Comparison of ENCODE assay signal across 1 cellular context in the genomic region with DNA sequence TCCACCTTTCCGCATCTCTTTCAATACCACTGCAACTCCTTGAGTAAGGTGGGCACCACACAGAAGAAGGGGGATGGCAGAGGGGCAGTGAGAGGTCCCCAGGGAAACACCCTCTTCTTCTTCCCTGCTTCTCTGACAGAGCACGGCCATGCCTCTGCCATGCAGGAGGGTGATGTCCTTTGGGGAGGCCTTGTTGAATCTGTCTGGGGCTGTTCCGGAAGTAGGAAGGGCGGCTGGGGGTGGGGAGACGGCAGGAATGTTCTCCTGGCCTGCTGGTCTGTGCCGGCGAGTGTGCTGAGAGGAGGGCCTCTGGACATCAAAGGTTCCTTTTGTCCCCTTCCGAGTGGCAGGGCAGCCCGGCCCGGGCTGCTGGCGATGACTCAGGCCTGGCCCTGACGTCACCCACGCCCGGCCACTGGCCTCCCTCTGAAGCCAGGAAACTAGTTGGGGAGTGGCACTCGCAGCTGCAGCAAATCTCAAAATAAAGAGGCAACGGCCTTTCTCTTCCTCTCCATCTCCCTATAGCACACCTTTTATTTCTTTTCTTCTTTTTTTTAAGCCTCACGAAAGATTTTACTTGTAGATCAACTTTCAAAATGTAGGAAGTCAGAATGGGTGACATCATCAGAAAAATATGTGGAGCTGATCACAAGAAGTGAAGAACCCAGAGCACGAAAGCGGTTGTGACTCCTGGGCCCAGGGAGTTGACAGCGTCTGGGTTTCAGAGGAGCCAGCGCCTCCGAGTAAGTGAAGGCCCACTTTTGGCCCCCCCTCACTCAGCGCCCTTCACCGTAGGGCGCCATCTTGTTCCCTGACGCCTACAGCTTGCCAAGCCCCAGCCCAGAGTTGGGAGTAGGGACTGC.
TF ChIP-seq lines count a peak whose summit lies in the region.

A gene with protein sequence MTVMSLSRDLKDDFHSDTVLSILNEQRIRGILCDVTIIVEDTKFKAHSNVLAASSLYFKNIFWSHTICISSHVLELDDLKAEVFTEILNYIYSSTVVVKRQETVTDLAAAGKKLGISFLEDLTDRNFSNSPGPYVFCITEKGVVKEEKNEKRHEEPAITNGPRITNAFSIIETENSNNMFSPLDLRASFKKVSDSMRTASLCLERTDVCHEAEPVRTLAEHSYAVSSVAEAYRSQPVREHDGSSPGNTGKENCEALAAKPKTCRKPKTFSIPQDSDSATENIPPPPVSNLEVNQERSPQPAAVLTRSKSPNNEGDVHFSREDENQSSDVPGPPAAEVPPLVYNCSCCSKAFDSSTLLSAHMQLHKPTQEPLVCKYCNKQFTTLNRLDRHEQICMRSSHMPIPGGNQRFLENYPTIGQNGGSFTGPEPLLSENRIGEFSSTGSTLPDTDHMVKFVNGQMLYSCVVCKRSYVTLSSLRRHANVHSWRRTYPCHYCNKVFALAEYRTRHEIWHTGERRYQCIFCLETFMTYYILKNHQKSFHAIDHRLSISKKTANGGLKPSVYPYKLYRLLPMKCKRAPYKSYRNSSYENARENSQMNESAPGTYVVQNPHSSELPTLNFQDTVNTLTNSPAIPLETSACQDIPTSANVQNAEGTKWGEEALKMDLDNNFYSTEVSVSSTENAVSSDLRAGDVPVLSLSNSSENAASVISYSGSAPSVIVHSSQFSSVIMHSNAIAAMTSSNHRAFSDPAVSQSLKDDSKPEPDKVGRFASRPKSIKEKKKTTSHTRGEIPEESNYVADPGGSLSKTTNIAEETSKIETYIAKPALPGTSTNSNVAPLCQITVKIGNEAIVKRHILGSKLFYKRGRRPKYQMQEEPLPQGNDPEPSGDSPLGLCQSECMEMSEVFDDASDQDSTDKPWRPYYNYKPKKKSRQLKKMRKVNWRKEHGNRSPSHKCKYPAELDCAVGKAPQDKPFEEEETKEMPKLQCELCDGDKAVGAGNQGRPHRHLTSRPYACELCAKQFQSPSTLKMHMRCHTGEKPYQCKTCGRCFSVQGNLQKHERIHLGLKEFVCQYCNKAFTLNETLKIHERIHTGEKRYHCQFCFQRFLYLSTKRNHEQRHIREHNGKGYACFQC (N-terminal part only) (plus strand): TSS at position 443 of the 863 bp plus-strand sequence. CDS start 73,885 bp downstream, outside the sequence.

TF ChIP-seq in K562, 482 proteins besides CTCF, POLR2A, EP300 and RAD21 (continued from another document and continues in another):
- TF ChIP-seq, protein P1, sequence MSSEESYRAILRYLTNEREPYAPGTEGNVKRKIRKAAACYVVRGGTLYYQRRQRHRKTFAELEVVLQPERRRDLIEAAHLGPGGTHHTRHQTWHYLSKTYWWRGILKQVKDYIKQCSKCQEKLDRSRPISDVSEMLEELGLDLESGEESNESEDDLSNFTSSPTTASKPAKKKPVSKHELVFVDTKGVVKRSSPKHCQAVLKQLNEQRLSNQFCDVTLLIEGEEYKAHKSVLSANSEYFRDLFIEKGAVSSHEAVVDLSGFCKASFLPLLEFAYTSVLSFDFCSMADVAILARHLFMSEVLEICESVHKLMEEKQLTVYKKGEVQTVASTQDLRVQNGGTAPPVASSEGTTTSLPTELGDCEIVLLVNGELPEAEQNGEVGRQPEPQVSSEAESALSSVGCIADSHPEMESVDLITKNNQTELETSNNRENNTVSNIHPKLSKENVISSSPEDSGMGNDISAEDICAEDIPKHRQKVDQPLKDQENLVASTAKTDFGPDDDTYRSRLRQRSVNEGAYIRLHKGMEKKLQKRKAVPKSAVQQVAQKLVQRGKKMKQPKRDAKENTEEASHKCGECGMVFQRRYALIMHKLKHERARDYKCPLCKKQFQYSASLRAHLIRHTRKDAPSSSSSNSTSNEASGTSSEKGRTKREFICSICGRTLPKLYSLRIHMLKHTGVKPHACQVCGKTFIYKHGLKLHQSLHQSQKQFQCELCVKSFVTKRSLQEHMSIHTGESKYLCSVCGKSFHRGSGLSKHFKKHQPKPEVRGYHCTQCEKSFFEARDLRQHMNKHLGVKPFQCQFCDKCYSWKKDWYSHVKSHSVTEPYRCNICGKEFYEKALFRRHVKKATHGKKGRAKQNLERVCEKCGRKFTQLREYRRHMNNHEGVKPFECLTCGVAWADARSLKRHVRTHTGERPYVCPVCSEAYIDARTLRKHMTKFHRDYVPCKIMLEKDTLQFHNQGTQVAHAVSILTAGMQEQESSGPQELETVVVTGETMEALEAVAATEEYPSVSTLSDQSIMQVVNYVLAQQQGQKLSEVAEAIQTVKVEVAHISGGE (CRISPR knock-in tag; IDR thresholded peaks at IDR 0.05), result peak in 1 of 3 experiments; percentile 74; a peak in 2 of 6 replicates
- peak; percentile 73 for TF ChIP-seq POLR2H (tag; IDR thresholded peaks at IDR 0.05; ENCODE audit: low read depth)
- TF ChIP-seq, protein P2, sequence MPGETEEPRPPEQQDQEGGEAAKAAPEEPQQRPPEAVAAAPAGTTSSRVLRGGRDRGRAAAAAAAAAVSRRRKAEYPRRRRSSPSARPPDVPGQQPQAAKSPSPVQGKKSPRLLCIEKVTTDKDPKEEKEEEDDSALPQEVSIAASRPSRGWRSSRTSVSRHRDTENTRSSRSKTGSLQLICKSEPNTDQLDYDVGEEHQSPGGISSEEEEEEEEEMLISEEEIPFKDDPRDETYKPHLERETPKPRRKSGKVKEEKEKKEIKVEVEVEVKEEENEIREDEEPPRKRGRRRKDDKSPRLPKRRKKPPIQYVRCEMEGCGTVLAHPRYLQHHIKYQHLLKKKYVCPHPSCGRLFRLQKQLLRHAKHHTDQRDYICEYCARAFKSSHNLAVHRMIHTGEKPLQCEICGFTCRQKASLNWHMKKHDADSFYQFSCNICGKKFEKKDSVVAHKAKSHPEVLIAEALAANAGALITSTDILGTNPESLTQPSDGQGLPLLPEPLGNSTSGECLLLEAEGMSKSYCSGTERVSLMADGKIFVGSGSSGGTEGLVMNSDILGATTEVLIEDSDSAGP (CRISPR knock-in tag; IDR thresholded peaks at IDR 0.05), result 0 out of 2 replicates have a peak, but pooled peaks have one; percentile 10
- TF ChIP-seq BRD4 (IDR thresholded peaks at IDR 0.05), result peak; percentile 86; the same call in 1 of the 2 replicates
- peak; percentile 56 for TF ChIP-seq RNF2 (IDR thresholded peaks at IDR 0.05)
- peak in 1 of 2 experiments; percentile 39; a peak in 1 of 4 replicates for TF ChIP-seq SIN3A (IDR thresholded peaks at IDR 0.05; ENCODE audit: borderline replicate concordance in 2 of 2, control insufficient read depth in 1 of 2, low read depth in 2 of 2, low read length in 2 of 2)
- TF ChIP-seq KLF6 (CRISPR knock-in tag; IDR thresholded peaks at IDR 0.05; ENCODE audit: borderline replicate concordance), result peak; percentile 61; the same call in 1 of the 2 replicates
- TF ChIP-seq, protein P3, sequence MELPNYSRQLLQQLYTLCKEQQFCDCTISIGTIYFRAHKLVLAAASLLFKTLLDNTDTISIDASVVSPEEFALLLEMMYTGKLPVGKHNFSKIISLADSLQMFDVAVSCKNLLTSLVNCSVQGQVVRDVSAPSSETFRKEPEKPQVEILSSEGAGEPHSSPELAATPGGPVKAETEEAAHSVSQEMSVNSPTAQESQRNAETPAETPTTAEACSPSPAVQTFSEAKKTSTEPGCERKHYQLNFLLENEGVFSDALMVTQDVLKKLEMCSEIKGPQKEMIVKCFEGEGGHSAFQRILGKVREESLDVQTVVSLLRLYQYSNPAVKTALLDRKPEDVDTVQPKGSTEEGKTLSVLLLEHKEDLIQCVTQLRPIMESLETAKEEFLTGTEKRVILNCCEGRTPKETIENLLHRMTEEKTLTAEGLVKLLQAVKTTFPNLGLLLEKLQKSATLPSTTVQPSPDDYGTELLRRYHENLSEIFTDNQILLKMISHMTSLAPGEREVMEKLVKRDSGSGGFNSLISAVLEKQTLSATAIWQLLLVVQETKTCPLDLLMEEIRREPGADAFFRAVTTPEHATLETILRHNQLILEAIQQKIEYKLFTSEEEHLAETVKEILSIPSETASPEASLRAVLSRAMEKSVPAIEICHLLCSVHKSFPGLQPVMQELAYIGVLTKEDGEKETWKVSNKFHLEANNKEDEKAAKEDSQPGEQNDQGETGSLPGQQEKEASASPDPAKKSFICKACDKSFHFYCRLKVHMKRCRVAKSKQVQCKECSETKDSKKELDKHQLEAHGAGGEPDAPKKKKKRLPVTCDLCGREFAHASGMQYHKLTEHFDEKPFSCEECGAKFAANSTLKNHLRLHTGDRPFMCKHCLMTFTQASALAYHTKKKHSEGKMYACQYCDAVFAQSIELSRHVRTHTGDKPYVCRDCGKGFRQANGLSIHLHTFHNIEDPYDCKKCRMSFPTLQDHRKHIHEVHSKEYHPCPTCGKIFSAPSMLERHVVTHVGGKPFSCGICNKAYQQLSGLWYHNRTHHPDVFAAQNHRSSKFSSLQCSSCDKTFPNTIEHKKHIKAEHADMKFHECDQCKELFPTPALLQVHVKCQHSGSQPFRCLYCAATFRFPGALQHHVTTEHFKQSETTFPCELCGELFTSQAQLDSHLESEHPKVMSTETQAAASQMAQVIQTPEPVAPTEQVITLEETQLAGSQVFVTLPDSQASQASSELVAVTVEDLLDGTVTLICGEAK (IDR thresholded peaks at IDR 0.05), result peak; percentile 51; the same call in 1 of the 2 replicates
- TF ChIP-seq, protein P3 (CRISPR knock-in tag; IDR thresholded peaks at IDR 0.05), result no peak
- TF ChIP-seq, protein P4, sequence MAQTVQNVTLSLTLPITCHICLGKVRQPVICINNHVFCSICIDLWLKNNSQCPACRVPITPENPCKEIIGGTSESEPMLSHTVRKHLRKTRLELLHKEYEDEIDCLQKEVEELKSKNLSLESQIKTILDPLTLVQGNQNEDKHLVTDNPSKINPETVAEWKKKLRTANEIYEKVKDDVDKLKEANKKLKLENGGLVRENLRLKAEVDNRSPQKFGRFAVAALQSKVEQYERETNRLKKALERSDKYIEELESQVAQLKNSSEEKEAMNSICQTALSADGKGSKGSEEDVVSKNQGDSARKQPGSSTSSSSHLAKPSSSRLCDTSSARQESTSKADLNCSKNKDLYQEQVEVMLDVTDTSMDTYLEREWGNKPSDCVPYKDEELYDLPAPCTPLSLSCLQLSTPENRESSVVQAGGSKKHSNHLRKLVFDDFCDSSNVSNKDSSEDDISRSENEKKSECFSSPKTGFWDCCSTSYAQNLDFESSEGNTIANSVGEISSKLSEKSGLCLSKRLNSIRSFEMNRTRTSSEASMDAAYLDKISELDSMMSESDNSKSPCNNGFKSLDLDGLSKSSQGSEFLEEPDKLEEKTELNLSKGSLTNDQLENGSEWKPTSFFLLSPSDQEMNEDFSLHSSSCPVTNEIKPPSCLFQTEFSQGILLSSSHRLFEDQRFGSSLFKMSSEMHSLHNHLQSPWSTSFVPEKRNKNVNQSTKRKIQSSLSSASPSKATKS (CRISPR knock-in tag; IDR thresholded peaks at IDR 0.05), result no peak
- TF ChIP-seq GATAD2A (IDR thresholded peaks at IDR 0.05), result 0 out of 2 replicates have a peak, but pooled peaks have one; percentile 53
- TF ChIP-seq ZKSCAN1 (IDR thresholded peaks at IDR 0.05; ENCODE audit: low read depth, low read length), result 0 out of 2 replicates have a peak, but pooled peaks have one; percentile 26
- no peak for TF ChIP-seq ZNF354B (CRISPR knock-in tag; IDR thresholded peaks at IDR 0.05)
- peak; percentile 54; the same call in 1 of the 2 replicates for TF ChIP-seq MYC (IDR thresholded peaks at IDR 0.05; ENCODE audit: low read depth, low read length)
- peak; percentile 13; the same call in 1 of the 2 replicates for TF ChIP-seq MYC (CRISPR knock-in tag; IDR thresholded peaks at IDR 0.05; ENCODE audit: borderline replicate concordance, low read depth)
- TF ChIP-seq HIVEP1 (CRISPR knock-in tag; IDR thresholded peaks at IDR 0.05), result peak; percentile 59; the same call in 1 of the 2 replicates
- no peak for TF ChIP-seq ZC3H8 (IDR thresholded peaks at IDR 0.05)
- TF ChIP-seq FOSL1 (tag; conservative IDR thresholded peaks at IDR 0.05), result peak; percentile 96
- TF ChIP-seq, protein P5, sequence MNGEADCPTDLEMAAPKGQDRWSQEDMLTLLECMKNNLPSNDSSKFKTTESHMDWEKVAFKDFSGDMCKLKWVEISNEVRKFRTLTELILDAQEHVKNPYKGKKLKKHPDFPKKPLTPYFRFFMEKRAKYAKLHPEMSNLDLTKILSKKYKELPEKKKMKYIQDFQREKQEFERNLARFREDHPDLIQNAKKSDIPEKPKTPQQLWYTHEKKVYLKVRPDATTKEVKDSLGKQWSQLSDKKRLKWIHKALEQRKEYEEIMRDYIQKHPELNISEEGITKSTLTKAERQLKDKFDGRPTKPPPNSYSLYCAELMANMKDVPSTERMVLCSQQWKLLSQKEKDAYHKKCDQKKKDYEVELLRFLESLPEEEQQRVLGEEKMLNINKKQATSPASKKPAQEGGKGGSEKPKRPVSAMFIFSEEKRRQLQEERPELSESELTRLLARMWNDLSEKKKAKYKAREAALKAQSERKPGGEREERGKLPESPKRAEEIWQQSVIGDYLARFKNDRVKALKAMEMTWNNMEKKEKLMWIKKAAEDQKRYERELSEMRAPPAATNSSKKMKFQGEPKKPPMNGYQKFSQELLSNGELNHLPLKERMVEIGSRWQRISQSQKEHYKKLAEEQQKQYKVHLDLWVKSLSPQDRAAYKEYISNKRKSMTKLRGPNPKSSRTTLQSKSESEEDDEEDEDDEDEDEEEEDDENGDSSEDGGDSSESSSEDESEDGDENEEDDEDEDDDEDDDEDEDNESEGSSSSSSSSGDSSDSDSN (IDR thresholded peaks at IDR 0.05; ENCODE audit: borderline replicate concordance in 1 of 2, low read depth in 2 of 2, low read length in 2 of 2), result 0 out of 4 replicates have a peak, but pooled peaks of 1 of the 2 experiments have one; percentile 22
- TF ChIP-seq SP2 (IDR thresholded peaks at IDR 0.05; ENCODE audit: extremely low read depth, low read depth, low read length, poor library complexity, severe bottlenecking), result no peak
